Comparison of ENCODE assay signal across 1 cellular context in genomic region chr7:106679153-106679931, GRCh38.
TF ChIP-seq lines count a peak whose summit lies in the region.

No MANE protein-coding gene starts in this region.

TF ChIP-seq in K562, 482 proteins besides CTCF, POLR2A, EP300 and RAD21 (continued from another document and continues in another):
- TF ChIP-seq ZNF609 (CRISPR knock-in tag; IDR thresholded peaks at IDR 0.05; ENCODE audit: borderline replicate concordance) (no peak), SNRNP70 (optimal IDR thresholded peaks at IDR 0.05; ENCODE audit: low read depth, low read length) (no peak), GTF3C2 (IDR thresholded peaks at IDR 0.05; ENCODE audit: borderline replicate concordance, extremely low read depth, insufficient read length) (no peak), ZNF124 (CRISPR knock-in tag; IDR thresholded peaks at IDR 0.05) (no peak), ZBTB5 (IDR thresholded peaks at IDR 0.05) (no peak), MLX (CRISPR knock-in tag; conservative IDR thresholded peaks at IDR 0.05) (no peak), ZNF140 (CRISPR knock-in tag; IDR thresholded peaks at IDR 0.05) (no peak), AFF4 (CRISPR knock-in tag; IDR thresholded peaks at IDR 0.05) (no peak), MEIS2 (IDR thresholded peaks at IDR 0.05; ENCODE audit: partially characterized antibody) (peak; percentile 88), ZNF121 (CRISPR knock-in tag; conservative IDR thresholded peaks at IDR 0.05) (no peak), KDM5B (IDR thresholded peaks at IDR 0.05; ENCODE audit: insufficient replicate concordance, low read depth, low read length) (no peak), PHF8 (IDR thresholded peaks at IDR 0.05; ENCODE audit: borderline replicate concordance, low read length) (no peak), CUX1 (CRISPR knock-in tag; IDR thresholded peaks at IDR 0.05) (no peak), HES1 (IDR thresholded peaks at IDR 0.05; ENCODE audit: low read depth) (peak; percentile 67; the same call in 1 of the 2 replicates), DIDO1 (tag; IDR thresholded peaks at IDR 0.05; ENCODE audit: low read depth) (no peak; the same call in 1 of the 2 replicates), HOXB6 (CRISPR knock-in tag; IDR thresholded peaks at IDR 0.05; ENCODE audit: borderline replicate concordance) (0 out of 2 replicates have a peak, but pooled peaks have one; percentile 65), EWSR1 (IDR thresholded peaks at IDR 0.05; ENCODE audit: borderline replicate concordance, low read depth, partially characterized antibody) (no peak), FUS (optimal IDR thresholded peaks at IDR 0.05; ENCODE audit: low read depth, low read length) (no peak), ZNF436 (CRISPR knock-in tag; IDR thresholded peaks at IDR 0.05) (no peak), PREB (CRISPR knock-in tag; IDR thresholded peaks at IDR 0.05) (no peak), POLR2AphosphoS2 (IDR thresholded peaks at IDR 0.05; ENCODE audit: low read length) (no peak), KDM4B (IDR thresholded peaks at IDR 0.05; ENCODE audit: borderline replicate concordance in 2 of 2, low read depth in 1 of 2) (no peak), ZNF511 (CRISPR knock-in tag; IDR thresholded peaks at IDR 0.05) (no peak)
